ENCODE assay signal across 8 cellular contexts in the genomic region with DNA sequence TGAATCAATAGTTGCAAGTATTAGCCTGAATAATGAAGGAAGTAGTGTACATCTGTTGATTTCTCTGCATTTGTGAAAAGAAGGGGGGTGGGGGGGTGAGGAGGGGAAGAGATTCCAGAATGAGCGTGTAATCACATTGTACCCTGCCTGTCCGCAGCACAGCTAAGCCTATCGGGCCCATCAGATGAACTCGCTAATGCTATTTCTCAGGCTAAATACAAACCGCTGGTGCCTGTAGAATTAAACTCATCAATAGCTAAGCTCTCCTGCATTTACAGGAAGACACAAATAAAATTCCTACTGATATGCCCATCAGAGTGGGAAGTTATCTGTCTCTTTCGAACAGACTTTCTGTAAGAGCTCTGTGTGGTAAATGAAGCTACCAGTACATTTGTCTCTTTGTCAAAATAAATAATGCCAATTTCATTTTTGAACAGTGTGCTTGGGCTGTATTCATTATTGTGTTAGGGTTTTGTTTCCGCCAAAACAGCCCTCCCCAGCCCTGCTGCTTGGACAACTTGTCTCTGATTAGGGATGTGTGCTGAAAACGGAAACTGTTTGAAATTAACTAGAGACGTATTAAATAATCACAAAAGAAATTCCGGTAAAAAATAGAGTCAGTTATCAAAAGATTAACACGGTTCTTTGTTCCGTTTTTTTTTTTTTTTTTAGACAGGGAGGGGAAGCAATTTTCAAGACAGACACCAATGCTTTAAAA.
DNase-seq lines count a peak whose midpoint lies in the region; ATAC-seq and TF ChIP-seq lines count a peak whose summit lies in the region.

No MANE protein-coding gene starts in this region.

- peak overlapping the region; percentile 68 for H3K4me3 Mint-ChIP-seq in stimulated activated naive CD8-positive, alpha-beta T cell treated with anti-CD3 and anti-CD28 coated beads, Interleukin-15, Interleukin-2, amounts not matched to agents 100 ng/mL and 50 ng/mL, for 24 hours
- H3K4me3 Mint-ChIP-seq in Caco-2 (ENCODE audit: unreplicated experiment): no peak overlapping the region

- H3K9me3 ChIP-seq in lower lobe of right lung (no peaks in the 10 kb centered on the region), Caco-2 (no peaks in the 10 kb centered on the region)

- no peak for DNase-seq in stimulated activated naive CD8-positive, alpha-beta T cell treated with anti-CD3 and anti-CD28 coated beads, Interleukin-15, Interleukin-2, amounts not matched to agents 100 U/mL and 50 U/mL, for 24 hours
- DNase-seq in astrocyte of the spinal cord (ENCODE audit: low read depth, low spot score) (peak; percentile 6), lower lobe of right lung (no peak), Caco-2 (no peak), NCI-H2171 treated with DMSO at 0.1 percent for 48 hours (lab: John Stamatoyannopoulos, UW) (no peak), foreskin melanocyte (no peak)

- BruUV-seq in Caco-2 (replicated peaks; lab: Mats Ljungman, UMichigan): no TSS peak

- POLR2A ChIA-PET in Caco-2 (lab: Charles Lee): no interaction called here

- intact Hi-C loops in lower lobe of right lung (cut with DNase I): no loop called here
- intact Hi-C loops in Caco-2 (cut with micrococcal nuclease; ENCODE audit: unreplicated experiment): no loop called here

- H3K4me1 Mint-ChIP-seq in stimulated activated naive CD8-positive, alpha-beta T cell treated with anti-CD3 and anti-CD28 coated beads, Interleukin-15, Interleukin-2, amounts not matched to agents 100 ng/mL and 50 ng/mL, for 24 hours (ENCODE audit: low read depth): peaks cover 31% of the 10 kb centered on the region
- H3K4me1 Mint-ChIP-seq in Caco-2 (ENCODE audit: low read depth, unreplicated experiment): no peaks in the 10 kb centered on the region

- no peaks in the 10 kb centered on the region for H3K36me3 Mint-ChIP-seq in stimulated activated naive CD8-positive, alpha-beta T cell treated with anti-CD3 and anti-CD28 coated beads, Interleukin-15, Interleukin-2, amounts not matched to agents 100 ng/mL and 50 ng/mL, for 24 hours (ENCODE audit: low read depth)
- no peaks in the 10 kb centered on the region for H3K36me3 Mint-ChIP-seq in Caco-2 (ENCODE audit: insufficient read depth, unreplicated experiment)

- no peaks in the 10 kb centered on the region for H3K27me3 ChIP-seq in lower lobe of right lung (ENCODE audit: low read depth)
- no peaks in the 10 kb centered on the region for H3K27me3 ChIP-seq in Caco-2 (replicated peaks; ENCODE audit: control insufficient read depth, insufficient read depth, low read length)

- no peaks in the 10 kb centered on the region for H3K36me3 ChIP-seq in lower lobe of right lung
- no peaks in the 10 kb centered on the region for H3K36me3 ChIP-seq in Caco-2 (ENCODE audit: control insufficient read depth, insufficient read depth, low read length)

- no peak for ATAC-seq in stimulated activated naive CD8-positive, alpha-beta T cell treated with anti-CD3 and anti-CD28 coated beads, Interleukin-15, Interleukin-2, amounts not matched to agents 100 U/mL and 50 U/mL, for 24 hours
- ATAC-seq in lower lobe of right lung: no peak
- no peak for ATAC-seq in HG03442 (IDR thresholded peaks at IDR 0.05; ENCODE audit: unreplicated experiment)

- no peak overlapping the region for H3K27ac Mint-ChIP-seq in stimulated activated naive CD8-positive, alpha-beta T cell treated with anti-CD3 and anti-CD28 coated beads, Interleukin-15, Interleukin-2, amounts not matched to agents 100 ng/mL and 50 ng/mL, for 24 hours
- no peak overlapping the region for H3K27ac Mint-ChIP-seq in Caco-2 (ENCODE audit: unreplicated experiment)

- H3K27ac ChIP-seq in lower lobe of right lung: no peak overlapping the region

- H3K9me3 Mint-ChIP-seq in stimulated activated naive CD8-positive, alpha-beta T cell treated with anti-CD3 and anti-CD28 coated beads, Interleukin-15, Interleukin-2, amounts not matched to agents 100 ng/mL and 50 ng/mL, for 24 hours: peaks cover 19% of the 10 kb centered on the region
- peaks cover 8% of the 10 kb centered on the region for H3K9me3 Mint-ChIP-seq in Caco-2 (ENCODE audit: unreplicated experiment)

- CTCF ChIA-PET in Caco-2 (lab: Charles Lee): interaction anchor here (0.6 kb wide), 1 partner anchor 64 kb away, joined by 10 read pairs; no protein-coding TSS in a partner anchor

- H3K27me3 Mint-ChIP-seq in stimulated activated naive CD8-positive, alpha-beta T cell treated with anti-CD3 and anti-CD28 coated beads, Interleukin-15, Interleukin-2, amounts not matched to agents 100 ng/mL and 50 ng/mL, for 24 hours: no peaks in the 10 kb centered on the region
- H3K27me3 Mint-ChIP-seq in Caco-2 (ENCODE audit: insufficient read depth, unreplicated experiment): peaks cover 3% of the 10 kb centered on the region

- peak overlapping the region; percentile 26 for H3K4me3 ChIP-seq in astrocyte of the spinal cord (ENCODE audit: low read depth, low read length)
- H3K4me3 ChIP-seq in lower lobe of right lung: peak overlapping the region; percentile 27
- H3K4me3 ChIP-seq in Caco-2 (ENCODE audit: low read depth, low read length): no peak overlapping the region

- H3K4me1 ChIP-seq in lower lobe of right lung (peaks cover 8% of the 10 kb centered on the region), Caco-2 (no peaks in the 10 kb centered on the region)

- in situ Hi-C loops in astrocyte of the spinal cord (cut with HindIII; ENCODE audit: low sequenced_read_pairs): no loop called here

- TF ChIP-seq CTCF in astrocyte of the spinal cord (IDR thresholded peaks at IDR 0.05; ENCODE audit: low read depth, low read length): no peak
- TF ChIP-seq CTCF in lower lobe of right lung (IDR thresholded peaks at IDR 0.05): no peak
- TF ChIP-seq CTCF in Caco-2 (IDR thresholded peaks at IDR 0.05; ENCODE audit: insufficient read depth in 1 of 2, low read depth in 1 of 2, low read length in 1 of 2, severe bottlenecking in 1 of 2, unreplicated experiment in 1 of 2): no peak
